Comparison of ENCODE assay signal across 19 cellular contexts in genomic region chr1:248810727-248811513, GRCh38. TPM values are rescaled to one million over a fixed set of nuclear protein-coding genes. Genes with fewer than 3 reads are reported as not detected.
A peak's percentile ranks its signal among the peaks of the same experiment; 100 is the strongest.
DNase-seq lines count a peak whose midpoint lies in the region; ATAC-seq and TF ChIP-seq lines count a peak whose summit lies in the region.
"Had no signal": no experiment of that assay in that cellular context is flagged by ENCODE, and none has a peak within 500 bp of the region (broad histone marks: within the 10 kb centered on the region; RNA-seq: fewer than 3 reads in every experiment).

No MANE protein-coding gene starts in this region.

- H3K9me3 Mint-ChIP-seq in activated T-cell treated with anti-CD3 and anti-CD28 coated beads, Interleukin-2, amount 50 U/mL, for 24 hours = no peaks in the 10 kb centered on the region
- no peaks in the 10 kb centered on the region for H3K9me3 Mint-ChIP-seq in activated T-cell treated with anti-CD3 and anti-CD28 coated beads, Interleukin-2, amount 50 U/mL, for 72 hours
- H3K9me3 Mint-ChIP-seq in MCF 10A (ENCODE audit: unreplicated experiment) = no peaks in the 10 kb centered on the region
- H3K9me3 Mint-ChIP-seq: activated T-helper 17 cell treated with anti-CD3 and anti-CD28 coated beads, Interleukin-2, amount 50 U/mL, for 72 hours; immature natural killer cell; natural killer cell treated with Interleukin-12 subunit alpha and Interleukin-12 subunit beta and Interleukin-15 and Interleukin-18, amount 100 ng/mL, for 72 hours had no signal

- intact Hi-C loops in MCF 10A (cut with micrococcal nuclease) = no loop called here

- no peaks in the 10 kb centered on the region for H3K27me3 ChIP-seq in thoracic aorta (replicated peaks; ENCODE audit: insufficient read depth)
- H3K27me3 ChIP-seq: cardiac muscle cell, esophagus squamous epithelium had no signal

- H3K4me1 Mint-ChIP-seq in activated T-cell treated with anti-CD3 and anti-CD28 coated beads, Interleukin-2, amount 50 U/mL, for 24 hours (ENCODE audit: low read depth) = peaks cover 3% of the 10 kb centered on the region
- H3K4me1 Mint-ChIP-seq in activated T-cell treated with anti-CD3 and anti-CD28 coated beads, Interleukin-2, amount 50 U/mL, for 72 hours (ENCODE audit: low read depth) = peaks cover 10% of the 10 kb centered on the region
- peaks cover 24% of the 10 kb centered on the region for H3K4me1 Mint-ChIP-seq in MCF 10A (ENCODE audit: insufficient read depth, unreplicated experiment)
- H3K4me1 Mint-ChIP-seq: activated T-helper 17 cell treated with anti-CD3 and anti-CD28 coated beads, Interleukin-2, amount 50 U/mL, for 72 hours had no signal

- TF ChIP-seq CTCF in MCF 10A (IDR thresholded peaks at IDR 0.05; ENCODE audit: unreplicated experiment) (no peak), thoracic aorta (IDR thresholded peaks at IDR 0.05) (no peak)

- CTCF ChIA-PET in MCF 10A (lab: Yijun Ruan, JAX) = interaction anchor here (0.5 to 9.7 kb wide), 8 partner anchors 29 to 584 kb away, joined by 3 to 155 read pairs (median 4); partner anchors contain the start of gene OR14I1

- H3K36me3 ChIP-seq in thoracic aorta = peaks cover 41% of the 10 kb centered on the region

- no peak overlapping the region for H3K4me3 ChIP-seq in thoracic aorta
- H3K4me3 ChIP-seq: A549, cardiac muscle cell, esophagus squamous epithelium had no signal

- no peak for ATAC-seq in activated T-cell treated with anti-CD3 and anti-CD28 coated beads, Interleukin-2, amount 50 U/mL, for 72 hours (replicated peaks in 1 of 2)
- peak; percentile 45 for ATAC-seq in thoracic aorta (ENCODE audit: insufficient number of reproducible peaks, low FRiP score, low read depth)
- ATAC-seq in HG03460 (IDR thresholded peaks at IDR 0.05; ENCODE audit: unreplicated experiment) = no peak
- no peak for ATAC-seq in GM21447 (IDR thresholded peaks at IDR 0.05; ENCODE audit: unreplicated experiment)
- ATAC-seq: A549; activated T-helper 17 cell treated with anti-CD3 and anti-CD28 coated beads, Interleukin-2, amount 50 U/mL, for 72 hours; HCT116; natural killer cell treated with Interleukin-12 subunit alpha and Interleukin-12 subunit beta and Interleukin-15 and Interleukin-18, amount 100 ng/mL, for 72 hours had no signal

- no peaks in the 10 kb centered on the region for H3K27me3 Mint-ChIP-seq in activated T-cell treated with anti-CD3 and anti-CD28 coated beads, Interleukin-2, amount 50 U/mL, for 24 hours
- H3K27me3 Mint-ChIP-seq in activated T-cell treated with anti-CD3 and anti-CD28 coated beads, Interleukin-2, amount 50 U/mL, for 72 hours (ENCODE audit: low read depth) = no peaks in the 10 kb centered on the region
- no peaks in the 10 kb centered on the region for H3K27me3 Mint-ChIP-seq in MCF 10A (ENCODE audit: insufficient read depth, unreplicated experiment)
- H3K27me3 Mint-ChIP-seq: activated T-helper 17 cell treated with anti-CD3 and anti-CD28 coated beads, Interleukin-2, amount 50 U/mL, for 72 hours; natural killer cell treated with Interleukin-12 subunit alpha and Interleukin-12 subunit beta and Interleukin-15 and Interleukin-18, amount 100 ng/mL, for 72 hours had no signal

- no peak overlapping the region for H3K4me3 Mint-ChIP-seq in activated T-cell treated with anti-CD3 and anti-CD28 coated beads, Interleukin-2, amount 50 U/mL, for 24 hours
- no peak overlapping the region for H3K4me3 Mint-ChIP-seq in activated T-cell treated with anti-CD3 and anti-CD28 coated beads, Interleukin-2, amount 50 U/mL, for 72 hours
- no peak overlapping the region for H3K4me3 Mint-ChIP-seq in MCF 10A (ENCODE audit: unreplicated experiment)
- H3K4me3 Mint-ChIP-seq: activated T-helper 17 cell treated with anti-CD3 and anti-CD28 coated beads, Interleukin-2, amount 50 U/mL, for 72 hours; immature natural killer cell; natural killer cell treated with Interleukin-12 subunit alpha and Interleukin-12 subunit beta and Interleukin-15 and Interleukin-18, amount 100 ng/mL, for 72 hours had no signal

- POLR2A ChIA-PET in MCF 10A (lab: Yijun Ruan, JAX) = interaction anchor here (0.7 to 2.7 kb wide), 7 partner anchors 10 to 382 kb away, joined by 3 to 16 read pairs (median 5); partner anchors contain the start of genes SH3BP5L and ZNF672

- peak overlapping the region in 1 of 2 donors; percentile 10 for H3K27ac ChIP-seq in thoracic aorta
- H3K27ac ChIP-seq: cardiac muscle cell had no signal

- peak overlapping the region; percentile 15 for H3K27ac Mint-ChIP-seq in activated T-cell treated with anti-CD3 and anti-CD28 coated beads, Interleukin-2, amount 50 U/mL, for 24 hours
- no peak overlapping the region for H3K27ac Mint-ChIP-seq in activated T-cell treated with anti-CD3 and anti-CD28 coated beads, Interleukin-2, amount 50 U/mL, for 72 hours
- peak overlapping the region; percentile 61 for H3K27ac Mint-ChIP-seq in MCF 10A (ENCODE audit: low read depth, unreplicated experiment)
- H3K27ac Mint-ChIP-seq: natural killer cell treated with Interleukin-12 subunit alpha and Interleukin-12 subunit beta and Interleukin-15 and Interleukin-18, amount 100 ng/mL, for 72 hours had no signal

- no peaks in the 10 kb centered on the region for H3K9me3 ChIP-seq in thoracic aorta
- H3K9me3 ChIP-seq: A549, esophagus squamous epithelium had no signal

- peaks cover 9 to 14% of the 10 kb centered on the region in 2 donors for H3K4me1 ChIP-seq in thoracic aorta (ENCODE audit: control insufficient read depth in 1 of 2, low read depth in 2 of 2)

- no TSS peak for BruUV-seq in MCF 10A (replicated peaks; lab: Mats Ljungman, UMichigan)

- peaks cover 43% of the 10 kb centered on the region for H3K36me3 Mint-ChIP-seq in activated T-cell treated with anti-CD3 and anti-CD28 coated beads, Interleukin-2, amount 50 U/mL, for 24 hours (ENCODE audit: low read depth)
- peaks cover 7 to 12% of the 10 kb centered on the region in 2 donors for H3K36me3 Mint-ChIP-seq in activated T-cell treated with anti-CD3 and anti-CD28 coated beads, Interleukin-2, amount 50 U/mL, for 72 hours (ENCODE audit: insufficient read depth in 2 of 2)
- peaks cover 41% of the 10 kb centered on the region for H3K36me3 Mint-ChIP-seq in MCF 10A (ENCODE audit: insufficient read depth, unreplicated experiment)

- DNase-seq in activated T-cell treated with anti-CD3 and anti-CD28 coated beads, Interleukin-2, amount 50 U/mL, for 24 hours = no peak
- DNase-seq in activated T-cell treated with anti-CD3 and anti-CD28 coated beads, Interleukin-2, amount 50 U/mL, for 72 hours = no peak
- DNase-seq in MCF 10A (ENCODE audit: unreplicated experiment) (peak; percentile 91), iris pigment epithelial cell (ENCODE audit: low read depth) (peak; percentile 18), thoracic aorta (ENCODE audit: low spot score) (no peak), NCI-H1417 (lab: John Stamatoyannopoulos, UW) (no peak)
- DNase-seq: activated CD4-positive, alpha-beta T cell treated with anti-CD3 and anti-CD28 coated beads for 4 hours; DMS79 treated with DMSO at 0.1 percent for 48 hours; esophagus squamous epithelium; immature natural killer cell; NCI-H1694; trophoblast cell had no signal

RNA-seq across cellular contexts. Expression of gene SH3BP5L, which starts 14.8 kb away (rescaled TPM):
- total RNA-seq in activated T-cell treated with anti-CD3 and anti-CD28 coated beads, Interleukin-2, amount 50 U/mL, for 72 hours = 10 to 100 TPM; 23.1 to 25.3 TPM
- total RNA-seq in MCF 10A (2022) = 31.5 and 34.0 TPM in 2 replicates
- 10 to 100 TPM; 22.6 to 27.4 TPM for total RNA-seq in thoracic aorta

RNA-seq across cellular contexts. Expression of gene ZNF672, which starts 27.1 kb away (rescaled TPM):
- 10 to 100 TPM; 42.2 to 47.6 TPM for total RNA-seq in activated T-cell treated with anti-CD3 and anti-CD28 coated beads, Interleukin-2, amount 50 U/mL, for 72 hours
- total RNA-seq in MCF 10A (2022) (35.8 and 36.2 TPM in 2 replicates), thoracic aorta (10 to 100 TPM; 33.8 to 34.2 TPM)

RNA-seq across cellular contexts. Expression of gene ZNF692, which starts 48.0 kb away (rescaled TPM):
- 10 to 100 TPM; 42.8 to 57.6 TPM for total RNA-seq in activated T-cell treated with anti-CD3 and anti-CD28 coated beads, Interleukin-2, amount 50 U/mL, for 72 hours
- total RNA-seq in MCF 10A (2022) = 88.8 and 103 TPM in 2 replicates
- total RNA-seq in thoracic aorta = 10 to 100 TPM; 21.1 to 35.3 TPM

RNA-seq across cellular contexts. Expression of gene LYPD8, which starts 55.4 kb away (rescaled TPM):
- total RNA-seq in activated T-cell treated with anti-CD3 and anti-CD28 coated beads, Interleukin-2, amount 50 U/mL, for 72 hours = not detected
- total RNA-seq in MCF 10A (2022) (not detected in 2 replicates), thoracic aorta (not detected)
- total RNA-seq: activated T-helper 17 cell treated with anti-CD3 and anti-CD28 coated beads, Interleukin-2, amount 50 U/mL, for 72 hours; cardiac muscle cell; esophagus squamous epithelium; natural killer cell treated with Interleukin-12 subunit alpha and Interleukin-12 subunit beta and Interleukin-15 and Interleukin-18, amount 100 ng/mL, for 72 hours had no signal

Comparison
In these comparisons a context has a peak if more than half of its experiments do, and no peak if none do; other contexts are left out.
1. DNase-seq: peak in MCF 10A (single experiment) and iris pigment epithelial cell (single experiment); none in activated T-cell treated with anti-CD3 and anti-CD28 coated beads, Interleukin-2, amount 50 U/mL, for 24 hours (single experiment), activated T-cell treated with anti-CD3 and anti-CD28 coated beads, Interleukin-2, amount 50 U/mL, for 72 hours (0 of 2), thoracic aorta (single experiment) and NCI-H1417 (0 of 3).